In genomic region chr16:69049603-69050002, GRCh38 we compare ENCODE assay signal across 2 cellular contexts.
TF ChIP-seq lines count a peak whose summit lies in the region.

No MANE protein-coding gene starts in this region.

TF ChIP-seq in WTC11, 78 proteins besides CTCF, POLR2A, EP300 and RAD21:
- peak; percentile 65; the same call in 1 of the 2 replicates for TF ChIP-seq ZNF121 (CRISPR knock-in tag; IDR thresholded peaks at IDR 0.05)

TF ChIP-seq in HepG2, 621 proteins besides CTCF, POLR2A, EP300 and RAD21:
- 0 out of 2 replicates have a peak, but pooled peaks have one; percentile 46 for TF ChIP-seq ZNF121 (CRISPR knock-in tag; IDR thresholded peaks at IDR 0.05)
